ENCODE assay signal across 9 cellular contexts in the genomic region with DNA sequence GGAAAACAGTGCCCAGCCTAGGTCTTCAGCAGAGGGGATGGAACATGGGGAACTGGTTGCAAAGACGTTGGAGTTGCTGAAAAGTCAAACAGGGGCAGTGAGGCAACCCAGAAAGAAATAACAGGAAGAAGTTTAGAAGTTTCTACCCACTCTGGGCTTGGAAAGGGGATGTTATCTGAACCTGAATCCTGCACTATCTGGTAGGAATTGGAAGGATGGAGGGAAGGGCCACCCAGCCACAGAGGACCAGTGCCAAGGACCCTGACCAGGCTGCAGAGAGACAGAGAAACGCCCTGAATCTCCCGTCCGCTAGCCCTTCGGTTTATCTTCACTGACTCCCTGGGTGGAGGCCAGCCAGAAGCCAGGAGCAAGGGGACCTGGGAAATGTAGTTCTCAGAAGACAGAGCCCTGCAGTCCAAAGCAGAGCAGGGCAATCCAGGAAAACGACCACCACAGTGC.
DNase-seq lines count a peak whose midpoint lies in the region; TF ChIP-seq lines count a peak whose summit lies in the region.
"Had no signal": no experiment of that assay in that cellular context is flagged by ENCODE, and none has a peak within 500 bp of the region (broad histone marks: within the 10 kb centered on the region; RNA-seq: fewer than 3 reads in every experiment).

No MANE protein-coding gene starts in this region.

- H3K9me2 ChIP-seq in OCI-LY1 (ENCODE audit: low read depth, low read length) = no peaks in the 10 kb centered on the region

- no peak overlapping the region for H3K4me3 ChIP-seq in OCI-LY1 (ENCODE audit: low read depth, low read length, poor library complexity, severe bottlenecking)
- no peak overlapping the region for H3K4me3 ChIP-seq in fibroblast of mammary gland (ENCODE audit: control insufficient read depth, low read depth, low read length)
- peak overlapping the region; percentile 35 for H3K4me3 ChIP-seq in osteoblast (ENCODE audit: insufficient read depth, low read length)

- H3K27ac ChIP-seq in OCI-LY1 (ENCODE audit: low read depth, low read length, poor library complexity, severe bottlenecking) = no peak overlapping the region
- no peak overlapping the region for H3K27ac ChIP-seq in osteoblast (ENCODE audit: low read depth, low read length)

- no peak overlapping the region for H2AFZ ChIP-seq in OCI-LY1 (ENCODE audit: low read length)
- H2AFZ ChIP-seq in osteoblast (ENCODE audit: low read length) = peak overlapping the region; percentile 70

- TF ChIP-seq CTCF in OCI-LY1 (IDR thresholded peaks at IDR 0.05; ENCODE audit: low read length) (no peak), fibroblast of mammary gland (conservative IDR thresholded peaks at IDR 0.05; ENCODE audit: control insufficient read depth, insufficient read depth, low read depth, low read length) (no peak), osteoblast (IDR thresholded peaks at IDR 0.05; ENCODE audit: extremely low read depth, low read depth, low read length) (no peak)

- no peaks in the 10 kb centered on the region for H3K79me2 ChIP-seq in OCI-LY1 (ENCODE audit: insufficient read depth, low read length)
- no peaks in the 10 kb centered on the region for H3K79me2 ChIP-seq in osteoblast (ENCODE audit: insufficient read depth, low read length)

- H3K4me1 ChIP-seq in OCI-LY1 (ENCODE audit: insufficient read depth, low read length, severe bottlenecking) (no peaks in the 10 kb centered on the region), osteoblast (ENCODE audit: insufficient read depth, low read length) (peaks cover 2% of the 10 kb centered on the region)

- no peaks in the 10 kb centered on the region for H4K20me1 ChIP-seq in OCI-LY1 (ENCODE audit: insufficient read depth, low read length)
- no peaks in the 10 kb centered on the region for H4K20me1 ChIP-seq in osteoblast (ENCODE audit: insufficient read depth, low read length)

- no peaks in the 10 kb centered on the region for H3K9me3 ChIP-seq in OCI-LY1 (ENCODE audit: low read length)
- no peaks in the 10 kb centered on the region for H3K9me3 ChIP-seq in osteoblast (ENCODE audit: low read depth, low read length)

- H3K4me2 ChIP-seq in OCI-LY1 (ENCODE audit: low read length) (peak overlapping the region; percentile 26; the same call in 1 of the 2 replicates), osteoblast (ENCODE audit: insufficient read depth, low read length) (peak overlapping the region; percentile 43)

- no peaks in the 10 kb centered on the region for H3K36me3 ChIP-seq in OCI-LY1 (ENCODE audit: insufficient read depth, low read length)
- H3K36me3 ChIP-seq in osteoblast (ENCODE audit: insufficient read depth, low read length) = no peaks in the 10 kb centered on the region

- H3K27me3 ChIP-seq in OCI-LY1 (ENCODE audit: insufficient read depth, low read length) = 0 out of 2 replicates have a peak, but pooled peaks cover 2% of the 10 kb centered on the region
- H3K27me3 ChIP-seq in osteoblast (ENCODE audit: insufficient read depth, low read length) = no peaks in the 10 kb centered on the region

- H3K9ac ChIP-seq in OCI-LY1 (ENCODE audit: low read length) = no peak overlapping the region

- DNase-seq in ELF-1 (ENCODE audit: low read depth, low spot score) = peak; percentile 29
- peak; percentile 16 for DNase-seq in fibroblast of mammary gland (ENCODE audit: low read depth)
- no peak for DNase-seq in osteoblast (ENCODE audit: insufficient read length, low spot score, missing footprints)
- DNase-seq in epidermal melanocyte (ENCODE audit: insufficient read length, low spot score) = no peak
- DNase-seq in HCEC 1CT = no peak
- DNase-seq in KG1 (lab: John Stamatoyannopoulos, UW) = no peak
- DNase-seq in glomerular visceral epithelial cell (ENCODE audit: extremely low spot score) = no peak
- DNase-seq: activated T-cell treated with anti-CD3 and anti-CD28 coated beads, Interleukin-2, amount 50 U/mL, for 48 hours had no signal

- no peaks in the 10 kb centered on the region for H3F3A ChIP-seq in OCI-LY1 (ENCODE audit: insufficient read depth, low read length)

Comparison
In these comparisons a context has a peak if more than half of its experiments do, and no peak if none do; other contexts are left out.
1. DNase-seq: peak in ELF-1 (single experiment) and fibroblast of mammary gland (single experiment); none in osteoblast (single experiment), epidermal melanocyte (single experiment), HCEC 1CT (single experiment), KG1 (single experiment) and glomerular visceral epithelial cell (single experiment).